In the genomic region with DNA sequence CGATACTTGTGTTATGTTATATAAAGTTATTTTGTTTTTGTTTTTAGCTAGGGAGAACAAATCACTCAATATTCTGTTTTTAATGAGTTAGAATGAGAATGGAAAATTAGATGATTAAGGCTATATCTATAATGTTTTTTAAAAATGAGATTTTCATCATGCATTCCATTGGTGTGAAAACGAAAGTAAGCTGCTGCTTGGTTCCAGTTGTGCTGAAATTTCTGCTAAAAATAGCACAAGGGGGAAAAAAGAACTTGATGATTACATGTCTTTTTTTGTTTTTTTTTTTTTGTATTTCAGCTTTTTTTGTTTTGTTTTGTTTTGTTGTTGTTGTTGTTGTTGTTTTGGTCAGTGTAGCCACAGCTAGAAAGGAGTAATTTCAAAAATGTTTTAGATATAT, we compare ENCODE assay signal across 10 cellular contexts.
DNase-seq lines count a peak whose midpoint lies in the region; ATAC-seq, FAIRE-seq and TF ChIP-seq lines count a peak whose summit lies in the region.
"Had no signal": no experiment of that assay in that cellular context is flagged by ENCODE, and none has a peak within 500 bp of the region (broad histone marks: within the 10 kb centered on the region; RNA-seq: fewer than 3 reads in every experiment).

No MANE protein-coding gene starts in this region.

- H3K27ac ChIP-seq in A549 (no peak overlapping the region), KMS-11 (no peak overlapping the region), brain microvascular endothelial cell (no peak overlapping the region), muscle layer of duodenum (ENCODE audit: low read length) (no peak overlapping the region)

- 72% methylated on average over 2 of the region's 2 CpGs for whole genome bisulfite sequencing in A549 (ENCODE audit: missing lambda C conversion rate)

- H3K4me2 ChIP-seq in A549, result 0 out of 3 replicates have a peak overlapping the region, but pooled peaks have one; percentile 13
- H3K4me2 ChIP-seq in KMS-11, result peak overlapping the region; percentile 1; the same call in 1 of the 2 replicates

- H3K4me1 ChIP-seq in A549 (0 out of 3 replicates have a peak, but pooled peaks cover 7% of the 10 kb centered on the region), KMS-11 (ENCODE audit: low read depth, poor library complexity, severe bottlenecking) (peaks cover 23% of the 10 kb centered on the region), muscle layer of duodenum (ENCODE audit: control insufficient read depth in 1 of 2, insufficient read depth in 2 of 2, low read length in 2 of 2) (peaks cover 0 to 4% of the 10 kb centered on the region in 2 donors)

- POLR2A ChIA-PET in A549 (lab: Yijun Ruan, JAX), result interaction anchor here (0.7 kb wide), 1 partner anchor 1945 kb away, joined by 10 read pairs; no protein-coding TSS in a partner anchor

- no peak overlapping the region for H2AFZ ChIP-seq in KMS-11 (ENCODE audit: low read depth)

- DNase-seq in A549 (ENCODE audit: low read depth in 1 of 2, low spot score in 1 of 2) (no peak), brain microvascular endothelial cell (no peak), NCI-H187 treated with DMSO at 0.1 percent for 48 hours (lab: John Stamatoyannopoulos, UW) (no peak), NCI-H1694 treated with DMSO at 0.1 percent for 48 hours (lab: John Stamatoyannopoulos, UW) (no peak), NOMO-1 treated with DMSO at 0.1 percent for 48 hours (lab: John Stamatoyannopoulos, UW; ENCODE audit: unreplicated experiment) (no peak), SK-N-DZ (ENCODE audit: low spot score) (no peak)
- DNase-seq: NCI-H2107 had no signal

- H3K27me3 ChIP-seq in KMS-11 (ENCODE audit: insufficient read depth, low read depth) (no peaks in the 10 kb centered on the region), brain microvascular endothelial cell (replicated peaks) (no peaks in the 10 kb centered on the region), muscle layer of duodenum (ENCODE audit: low read depth, low read length) (no peaks in the 10 kb centered on the region)

- no peak for FAIRE-seq in A549 (lab: Jason Lieb, UNC)
- FAIRE-seq: GM12891 had no signal

- in situ Hi-C loops in brain microvascular endothelial cell (cut with HindIII; ENCODE audit: low pct_ligation_motif_present, low sequenced_read_pairs), result no loop called here

- TF ChIP-seq EP300 in A549 (IDR thresholded peaks at IDR 0.05), result no peak

- TF ChIP-seq CTCF in A549 (IDR thresholded peaks at IDR 0.05) (no peak), KMS-11 (conservative IDR thresholded peaks at IDR 0.05; ENCODE audit: low read depth, low read length) (no peak), brain microvascular endothelial cell (IDR thresholded peaks at IDR 0.05; ENCODE audit: low read depth, low read length, missing control alignments) (no peak)

- H3K9ac ChIP-seq in KMS-11, result no peak overlapping the region

- H4K20me1 ChIP-seq in KMS-11 (ENCODE audit: insufficient read depth), result no peaks in the 10 kb centered on the region

- no peaks in the 10 kb centered on the region for H3K36me3 ChIP-seq in KMS-11 (ENCODE audit: insufficient read depth)
- no peaks in the 10 kb centered on the region for H3K36me3 ChIP-seq in brain microvascular endothelial cell (replicated peaks)
- H3K36me3 ChIP-seq in muscle layer of duodenum (ENCODE audit: control insufficient read depth in 1 of 2, insufficient read depth in 2 of 2, low read length in 2 of 2), result no peaks in the 10 kb centered on the region

- ATAC-seq in A549, result no peak

- no peaks in the 10 kb centered on the region for H3K79me2 ChIP-seq in KMS-11 (ENCODE audit: insufficient read depth, low read depth)

- H3K4me3 ChIP-seq in A549, result no peak overlapping the region
- H3K4me3 ChIP-seq in KMS-11 (IDR thresholded peaks at IDR 0.05; ENCODE audit: insufficient read depth, low read depth, low read length), result no peak overlapping the region
- peak overlapping the region; percentile 44 for H3K4me3 ChIP-seq in brain microvascular endothelial cell (ENCODE audit: low read depth, low read length)
- peak overlapping the region; percentile 52 to 63 for H3K4me3 ChIP-seq in muscle layer of duodenum (ENCODE audit: low read depth in 1 of 2, low read length in 2 of 2)

- H3K9me3 ChIP-seq in A549, result no peaks in the 10 kb centered on the region
- no peaks in the 10 kb centered on the region for H3K9me3 ChIP-seq in muscle layer of duodenum (ENCODE audit: control insufficient read depth in 1 of 2, low read length in 2 of 2)

- CTCF ChIA-PET in A549 (lab: Yijun Ruan, JAX), result interaction anchor here (0.6 kb wide), 1 partner anchor 1410 kb away, joined by 3 read pairs; no protein-coding TSS in a partner anchor

- no peak for TF ChIP-seq RAD21 in A549 (conservative IDR thresholded peaks at IDR 0.05 in 1 of 2, IDR thresholded peaks at IDR 0.05 in 1 of 2)

- no peak for TF ChIP-seq POLR2A in A549 (IDR thresholded peaks at IDR 0.05; ENCODE audit: low read length)

TF ChIP-seq in A549, 52 proteins besides CTCF, POLR2A, EP300 and RAD21:
- TF ChIP-seq CHD2 (IDR thresholded peaks at IDR 0.05; ENCODE audit: low read length, partially characterized antibody), result no peak
- TF ChIP-seq HOXB5 (CRISPR knock-in tag; IDR thresholded peaks at IDR 0.05), result no peak
- TF ChIP-seq ESRRA (IDR thresholded peaks at IDR 0.05; ENCODE audit: borderline replicate concordance, low read length), result no peak

Comparison
In these comparisons a context has a peak if more than half of its experiments do, and no peak if none do; other contexts are left out.
1. H3K4me3 ChIP-seq: peak in brain microvascular endothelial cell (single experiment) and muscle layer of duodenum (2 of 2); none in A549 (single experiment) and KMS-11 (single experiment).